Comparison of ENCODE assay signal across 16 cellular contexts in the genomic region with DNA sequence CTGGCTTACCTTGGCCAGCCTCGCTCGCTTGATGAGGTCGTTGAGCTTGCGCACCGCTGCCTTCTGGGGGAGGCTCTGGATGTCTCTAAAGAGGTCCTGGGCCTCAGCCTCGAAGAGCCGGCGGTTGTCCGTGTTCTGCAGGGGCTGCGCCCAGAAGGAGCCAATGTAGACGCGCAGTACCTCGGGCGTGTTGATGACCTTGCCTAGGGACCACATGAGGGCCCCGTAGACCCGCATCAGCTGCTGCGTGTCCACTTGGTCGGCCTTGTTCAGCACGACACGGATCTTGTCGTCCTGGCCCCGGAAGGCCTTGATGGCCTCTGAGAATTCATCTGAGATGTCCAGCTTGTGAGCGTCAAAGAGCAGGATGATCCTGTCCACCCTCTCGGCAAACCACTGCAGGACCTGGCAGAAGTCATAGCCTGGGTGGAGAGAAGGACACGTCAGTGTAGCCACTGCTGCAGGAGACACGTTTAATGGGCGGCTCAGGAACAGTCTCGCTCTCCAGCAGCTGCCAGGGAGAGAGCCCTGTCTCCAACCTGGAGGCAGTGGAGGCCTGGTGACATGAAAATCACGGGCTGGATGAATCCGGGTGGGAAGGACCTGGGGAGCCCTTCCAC. TPM values are rescaled to one million over a fixed set of nuclear protein-coding genes. Genes with fewer than 3 reads are reported as not detected.
DNase-seq lines count a peak whose midpoint lies in the region; ATAC-seq and TF ChIP-seq lines count a peak whose summit lies in the region.
"Had no signal": no experiment of that assay in that cellular context is flagged by ENCODE, and none has a peak within 500 bp of the region (broad histone marks: within the 10 kb centered on the region; RNA-seq: fewer than 3 reads in every experiment).

No MANE protein-coding gene starts in this region.

- no peak overlapping the region for H3K4me3 ChIP-seq in breast epithelium
- H3K4me3 ChIP-seq in esophagus squamous epithelium, result no peak overlapping the region
- no peak overlapping the region for H3K4me3 ChIP-seq in aorta (ENCODE audit: low read length in 2 of 2)
- H3K4me3 ChIP-seq: PC-9, thyroid gland had no signal

- ATAC-seq in aorta (ENCODE audit: low FRiP score) (peak; percentile 54), GM21723 (IDR thresholded peaks at IDR 0.05; ENCODE audit: unreplicated experiment) (no peak)

- BruUV-seq in MCF 10A (replicated peaks; lab: Mats Ljungman, UMichigan), result no TSS peak

- H3K4me1 Mint-ChIP-seq in MCF 10A (ENCODE audit: insufficient read depth, unreplicated experiment) (peaks cover 15% of the 10 kb centered on the region), nephron (peaks cover 61% of the 10 kb centered on the region), HFFc6 (ENCODE audit: low read depth) (peaks cover 58% of the 10 kb centered on the region)

- H3K36me3 Mint-ChIP-seq in MCF 10A (ENCODE audit: insufficient read depth, unreplicated experiment), result peaks cover 8% of the 10 kb centered on the region
- peaks cover 17% of the 10 kb centered on the region for H3K36me3 Mint-ChIP-seq in nephron (ENCODE audit: low read depth)
- H3K36me3 Mint-ChIP-seq in HFFc6 (ENCODE audit: low read depth), result peaks cover 26% of the 10 kb centered on the region

- DNase-seq in breast epithelium (ENCODE audit: low spot score in 2 of 2) (no peak), MCF 10A (ENCODE audit: unreplicated experiment) (no peak), esophagus squamous epithelium (lab: John Stamatoyannopoulos, UW) (no peak), aorta (peak in 1 of 2 donors; percentile 77), HFFc6 (no peak), glomerular visceral epithelial cell (ENCODE audit: extremely low spot score) (no peak)
- DNase-seq: ACHN; activated gamma-delta T cell; NCI-H1694 treated with DMSO at 0.1 percent for 48 hours; NCI-H524 treated with DMSO at 0.1 percent for 48 hours; PC-9; stimulated activated CD4-positive, alpha-beta T cell treated with anti-CD3 and anti-CD28 coated beads, Interleukin-2, amount 100 ng/mL, for 24 hours; SW 1271; thyroid gland had no signal

- H3K27ac Mint-ChIP-seq in MCF 10A (ENCODE audit: low read depth, unreplicated experiment) (no peak overlapping the region), nephron (peak overlapping the region in 2 of 3 experiments; percentile 41 to 88), HFFc6 (no peak overlapping the region)

- POLR2A ChIA-PET in MCF 10A (lab: Yijun Ruan, JAX), result interaction anchor here (1.1 kb wide), 1 partner anchor 11 kb away, joined by 3 read pairs; no protein-coding TSS in a partner anchor

- H3K9me3 ChIP-seq in breast epithelium (no peaks in the 10 kb centered on the region), esophagus squamous epithelium (no peaks in the 10 kb centered on the region), aorta (ENCODE audit: control insufficient read depth, low read length) (no peaks in the 10 kb centered on the region)
- H3K9me3 ChIP-seq: thyroid gland had no signal

- H3K9me3 Mint-ChIP-seq in MCF 10A (ENCODE audit: unreplicated experiment), result no peaks in the 10 kb centered on the region
- no peaks in the 10 kb centered on the region for H3K9me3 Mint-ChIP-seq in nephron
- no peaks in the 10 kb centered on the region for H3K9me3 Mint-ChIP-seq in HFFc6

- intact Hi-C loops in breast epithelium (cut with DNase I; ENCODE audit: low total_unique reads) (no loop called here), MCF 10A (cut with micrococcal nuclease) (no loop called here), esophagus squamous epithelium (cut with DNase I) (no loop called here), aorta (cut with DNase I) (no loop called here)

- TF ChIP-seq CTCF in breast epithelium (IDR thresholded peaks at IDR 0.05), result no peak
- TF ChIP-seq CTCF in MCF 10A (IDR thresholded peaks at IDR 0.05; ENCODE audit: unreplicated experiment), result no peak
- TF ChIP-seq CTCF in esophagus squamous epithelium (IDR thresholded peaks at IDR 0.05), result no peak
- no peak for TF ChIP-seq CTCF in nephron (IDR thresholded peaks at IDR 0.05; ENCODE audit: unreplicated experiment in 3 of 3)
- TF ChIP-seq CTCF in HFFc6 (IDR thresholded peaks at IDR 0.05), result no peak

- H3K36me3 ChIP-seq in breast epithelium (no peaks in the 10 kb centered on the region), esophagus squamous epithelium (peaks cover 0 to 43% (median 4%) of the 10 kb centered on the region in 3 donors), aorta (ENCODE audit: control insufficient read depth in 1 of 2, insufficient read depth in 2 of 2, low read length in 1 of 2) (no peaks in the 10 kb centered on the region)

- TF ChIP-seq POLR2A in breast epithelium (IDR thresholded peaks at IDR 0.05) (no peak), esophagus squamous epithelium (IDR thresholded peaks at IDR 0.05) (no peak)

- H3K27me3 Mint-ChIP-seq in MCF 10A (ENCODE audit: insufficient read depth, unreplicated experiment) (no peaks in the 10 kb centered on the region), nephron (ENCODE audit: low read depth) (peaks cover 7% of the 10 kb centered on the region), HFFc6 (ENCODE audit: insufficient read depth) (peaks cover 2% of the 10 kb centered on the region; the same call in 1 of the 2 replicates)

- H3K27me3 ChIP-seq in breast epithelium, result no peaks in the 10 kb centered on the region
- H3K27me3 ChIP-seq in esophagus squamous epithelium, result no peaks in the 10 kb centered on the region
- no peaks in the 10 kb centered on the region for H3K27me3 ChIP-seq in aorta (ENCODE audit: control insufficient read depth in 1 of 2, insufficient read depth in 2 of 2, low read length in 1 of 2)
- H3K27me3 ChIP-seq: thyroid gland had no signal

- H3K4me1 ChIP-seq in breast epithelium (no peaks in the 10 kb centered on the region), esophagus squamous epithelium (peaks cover 9 to 78% (median 11%) of the 10 kb centered on the region in 3 donors), aorta (ENCODE audit: control insufficient read depth in 1 of 2, insufficient read depth in 2 of 2, low read length in 2 of 2) (peaks cover 0 to 4% of the 10 kb centered on the region in 2 donors)

- 82 to 85% methylated on average over 5 to 16 of the region's 30 CpGs for WGBS in esophagus squamous epithelium, 2 donors
- WGBS in aorta, 2 donors, result 73 to 77% methylated on average over 30 of the region's 30 CpGs

- CTCF ChIA-PET in MCF 10A (lab: Yijun Ruan, JAX), result interaction anchor here (0.6 to 1.0 kb wide), 2 partner anchors 14 to 69 kb away, joined by 3 read pairs; no protein-coding TSS in a partner anchor

- H3K27ac ChIP-seq in breast epithelium, result peak overlapping the region; percentile 44 to 48
- H3K27ac ChIP-seq in esophagus squamous epithelium, result peak overlapping the region; percentile 10 to 20 (median 16)
- H3K27ac ChIP-seq in aorta (ENCODE audit: low read depth in 1 of 2, low read length in 2 of 2), result peak overlapping the region in 1 of 2 donors; percentile 11
- H3K27ac ChIP-seq: PC-9 had no signal

- no peak overlapping the region for H3K4me3 Mint-ChIP-seq in MCF 10A (ENCODE audit: unreplicated experiment)
- H3K4me3 Mint-ChIP-seq in nephron, result peak overlapping the region in 1 of 3 experiments; percentile 18
- no peak overlapping the region for H3K4me3 Mint-ChIP-seq in HFFc6

RNA-seq across cellular contexts. Expression of a gene that starts 25.5 kb away (rescaled TPM):
- total RNA-seq in breast epithelium (1 to 10 TPM in 2 of 3 donors, under 1 TPM in 1; 0.16 to 2.3 (median 2.0) TPM), MCF 10A (2022) (1.1 TPM in 2 replicates), esophagus squamous epithelium (1 to 10 TPM; 1.9 to 4.4 (median 3.4) TPM), aorta (1 to 10 TPM; 1.9 to 5.5 TPM)
- 10 to 100 TPM in 1 of 2 donors, under 1 TPM in 1; 0.63 to 10.5 TPM for polyA plus RNA-seq in aorta
- under 1 TPM; 0.16 to 0.34 (median 0.24) TPM for total RNA-seq in HFFc6 (2021; fragmentation: NEBNext Ultra II Directional; extraction: Animal tissue kit (Norgen Biotek cat#: 25700))

RNA-seq across cellular contexts. Expression of a gene that starts 53.0 kb away (rescaled TPM):
- total RNA-seq in breast epithelium (10 to 100 TPM; 30.2 to 30.5 (median 30.4) TPM), MCF 10A (2022) (24.2 and 27.1 TPM in 2 replicates), esophagus squamous epithelium (10 to 100 TPM; 25.4 to 45.3 (median 27.8) TPM), aorta (10 to 100 TPM; 47.3 to 56.6 TPM)
- polyA plus RNA-seq in aorta, result 10 to 100 TPM; 11.4 to 12.6 TPM
- total RNA-seq in HFFc6 (2021; fragmentation: NEBNext Ultra II Directional; extraction: Animal tissue kit (Norgen Biotek cat#: 25700)), result 10 to 100 TPM; 14.1 to 21.8 (median 18.1) TPM

Comparison
In these comparisons a context has a peak if more than half of its experiments do, and no peak if none do; other contexts are left out.
1. H3K27ac Mint-ChIP-seq: peak in nephron (2 of 3); none in MCF 10A (single experiment) and HFFc6 (single experiment).